ENCODE assay signal across 21 cellular contexts in the genomic region with DNA sequence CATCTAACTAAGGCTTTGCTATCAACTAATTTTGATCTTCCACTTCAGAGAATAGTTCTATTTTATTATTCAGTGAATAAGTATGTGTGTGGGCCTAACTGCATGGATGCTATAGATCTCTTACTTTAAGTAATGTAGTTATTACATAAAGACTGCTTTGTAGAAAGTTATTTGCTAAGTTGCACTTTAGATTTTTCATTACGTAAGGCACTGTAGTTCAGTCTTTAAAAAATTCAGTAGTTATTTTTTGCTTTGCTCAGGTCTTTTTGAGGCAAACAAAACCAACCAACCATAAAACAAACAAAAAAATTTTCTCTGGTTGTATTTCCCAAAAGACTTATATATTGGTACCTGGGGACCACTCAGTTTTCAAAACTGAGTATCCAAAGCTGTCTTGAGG. TPM values are rescaled to one million over a fixed set of nuclear protein-coding genes. Genes with fewer than 3 reads are reported as not detected.
A peak's percentile ranks its signal among the peaks of the same experiment; 100 is the strongest.
DNase-seq lines count a peak whose midpoint lies in the region; ATAC-seq, FAIRE-seq and TF ChIP-seq lines count a peak whose summit lies in the region.
"Had no signal": no experiment of that assay in that cellular context is flagged by ENCODE, and none has a peak within 500 bp of the region (broad histone marks: within the 10 kb centered on the region; RNA-seq: fewer than 3 reads in every experiment).

No MANE protein-coding gene starts in this region.

- DNase-seq in HepG2 (ENCODE audit: low spot score) = no peak
- DNase-seq in right lobe of liver = no peak
- peak; percentile 9 for DNase-seq in NCI-H69 (lab: John Stamatoyannopoulos, UW)
- DNase-seq in mesothelial cell of epicardium (ENCODE audit: low spot score in 2 of 2, unreplicated experiment in 2 of 2) = no peak
- no peak for DNase-seq in thyroid gland
- no peak for DNase-seq in nucleus accumbens (lab: John Stamatoyannopoulos, UW)
- DNase-seq in type B pancreatic cell (ENCODE audit: extremely low spot score, unreplicated experiment) = no peak
- DNase-seq: 8988T; Caco-2; CD4-positive, CD25-positive, alpha-beta regulatory T cell; CD8-positive, alpha-beta T cell; DMS153; DND-41; GOT3 had no signal

- H2AFZ ChIP-seq in HepG2 (ENCODE audit: low read length) = no peak overlapping the region

- no peak overlapping the region for H3K4me3 Mint-ChIP-seq in mesothelial cell of epicardium
- no peak overlapping the region for H3K4me3 Mint-ChIP-seq in type B pancreatic cell
- H3K4me3 Mint-ChIP-seq: CD4-positive, CD25-positive, alpha-beta regulatory T cell; CD8-positive, alpha-beta T cell; HFFc6 had no signal

- no TSS peak for BruUV-seq in HepG2 (replicated peaks; lab: Mats Ljungman, UMichigan)

- TF ChIP-seq CTCF in HepG2 (CRISPR knock-in tag; IDR thresholded peaks at IDR 0.05) = no peak
- TF ChIP-seq CTCF in right lobe of liver (IDR thresholded peaks at IDR 0.05) = no peak
- TF ChIP-seq CTCF in mesothelial cell of epicardium (IDR thresholded peaks at IDR 0.05; ENCODE audit: unreplicated experiment) = no peak
- no peak for TF ChIP-seq CTCF in thyroid gland (IDR thresholded peaks at IDR 0.05)
- no peak for TF ChIP-seq CTCF in type B pancreatic cell (conservative IDR thresholded peaks at IDR 0.05)

- no peak for FAIRE-seq in HepG2 (lab: Jason Lieb, UNC)
- FAIRE-seq: G401.6, GM12892, H54 had no signal

- TF ChIP-seq RAD21 in HepG2 (CRISPR knock-in tag; IDR thresholded peaks at IDR 0.05) = no peak

- H3K27ac Mint-ChIP-seq in mesothelial cell of epicardium (peak overlapping the region; percentile 61), type B pancreatic cell (no peak overlapping the region)
- H3K27ac Mint-ChIP-seq: CD4-positive, CD25-positive, alpha-beta regulatory T cell; CD8-positive, alpha-beta T cell had no signal

- no peaks in the 10 kb centered on the region for H3K9me3 Mint-ChIP-seq in mesothelial cell of epicardium
- H3K9me3 Mint-ChIP-seq in type B pancreatic cell = no peaks in the 10 kb centered on the region
- H3K9me3 Mint-ChIP-seq: CD4-positive, CD25-positive, alpha-beta regulatory T cell; CD8-positive, alpha-beta T cell; HFFc6 had no signal

- peaks cover 33% of the 10 kb centered on the region for H3K4me1 Mint-ChIP-seq in mesothelial cell of epicardium
- no peaks in the 10 kb centered on the region for H3K4me1 Mint-ChIP-seq in type B pancreatic cell (ENCODE audit: unreplicated experiment)

- ATAC-seq in HepG2 (no peak), right lobe of liver (no peak), HG03520 (IDR thresholded peaks at IDR 0.05; ENCODE audit: unreplicated experiment) (no peak)
- ATAC-seq: CD8-positive, alpha-beta T cell had no signal

- H3K27me3 ChIP-seq in HepG2 (ENCODE audit: control insufficient read depth in 1 of 2, insufficient read depth in 2 of 2, low read length in 2 of 2) (no peaks in the 10 kb centered on the region), right lobe of liver (no peaks in the 10 kb centered on the region), thyroid gland (no peaks in the 10 kb centered on the region)

- no peaks in the 10 kb centered on the region for H3K36me3 ChIP-seq in HepG2 (replicated peaks in 1 of 2; ENCODE audit: control insufficient read depth in 1 of 2, insufficient read depth in 2 of 2, low read length in 2 of 2)
- H3K36me3 ChIP-seq in right lobe of liver = no peaks in the 10 kb centered on the region
- H3K36me3 ChIP-seq in thyroid gland = no peaks in the 10 kb centered on the region
- H3K36me3 ChIP-seq: HAP-1 had no signal

- H3K4me2 ChIP-seq in HepG2 (ENCODE audit: low read depth, low read length) = no peak overlapping the region

- no peak overlapping the region for H3K9ac ChIP-seq in HepG2 (ENCODE audit: insufficient read depth, low read depth, low read length)

- TF ChIP-seq EP300 in HepG2 (IDR thresholded peaks at IDR 0.05; ENCODE audit: low read depth in 2 of 2, low read length in 2 of 2) (no peak), HepG2 (CRISPR knock-in tag; IDR thresholded peaks at IDR 0.05; ENCODE audit: borderline replicate concordance) (no peak)

- POLR2A ChIA-PET in HepG2 (lab: Yijun Ruan, JAX) = no interaction called here

- CTCF ChIA-PET in HepG2 (lab: Yijun Ruan, JAX; ENCODE audit: low intra/inter-chr PET ratio, low total read pairs) = no interaction called here

- 7% methylated on average over 1 of the region's 1 CpG for WGBS in HepG2 (ENCODE audit: low lambda C conversion rate)
- 61% methylated on average over 1 of the region's 1 CpG for WGBS in right lobe of liver (ENCODE audit: insufficient coverage, low coverage, low lambda C conversion rate, missing lambda C conversion rate)
- WGBS in thyroid gland, 2 donors = 55 to 71% methylated on average over 1 of the region's 1 CpG

- no peaks in the 10 kb centered on the region for H3K27me3 Mint-ChIP-seq in mesothelial cell of epicardium (ENCODE audit: low read depth)
- H3K27me3 Mint-ChIP-seq in type B pancreatic cell = no peaks in the 10 kb centered on the region
- H3K27me3 Mint-ChIP-seq: CD4-positive, CD25-positive, alpha-beta regulatory T cell had no signal

- in situ Hi-C loops in HepG2 (cut with HindIII; ENCODE audit: extremely low pct_ligation_motif_present, low pct_unique_long_range_greater_than_20kb) = no loop called here

- no peak for TF ChIP-seq POLR2A in HepG2 (IDR thresholded peaks at IDR 0.05; ENCODE audit: insufficient read depth in 1 of 2, low read depth in 2 of 2, low read length in 2 of 2)
- no peak for TF ChIP-seq POLR2A in right lobe of liver (IDR thresholded peaks at IDR 0.05)
- no peak for TF ChIP-seq POLR2A in thyroid gland (IDR thresholded peaks at IDR 0.05)

- no peaks in the 10 kb centered on the region for H3K9me3 ChIP-seq in HepG2 (ENCODE audit: low read length)
- no peaks in the 10 kb centered on the region for H3K9me3 ChIP-seq in right lobe of liver
- no peaks in the 10 kb centered on the region for H3K9me3 ChIP-seq in thyroid gland
- H3K9me3 ChIP-seq: Caco-2, HAP-1 had no signal

- intact Hi-C loops in HepG2 (cut with micrococcal nuclease; ENCODE audit: unreplicated experiment) = no loop called here
- intact Hi-C loops in right lobe of liver (cut with DNase I) = no loop called here
- intact Hi-C loops in thyroid gland (cut with DNase I) = no loop called here

- no peaks in the 10 kb centered on the region for H3K79me2 ChIP-seq in HepG2 (ENCODE audit: insufficient read depth, low read length)

- H3K27ac ChIP-seq in HepG2 (ENCODE audit: extremely low read length, insufficient read depth, low read length) (no peak overlapping the region), right lobe of liver (no peak overlapping the region), thyroid gland (peak overlapping the region; percentile 38 to 74 (median 47))
- H3K27ac ChIP-seq: C4-2B had no signal

- H3K4me1 ChIP-seq in HepG2 (ENCODE audit: insufficient read depth, low read length) = no peaks in the 10 kb centered on the region
- H3K4me1 ChIP-seq in right lobe of liver = no peaks in the 10 kb centered on the region
- peaks cover 18 to 30% of the 10 kb centered on the region in 2 donors for H3K4me1 ChIP-seq in thyroid gland
- H3K4me1 ChIP-seq: Caco-2, HAP-1 had no signal

- H3K36me3 Mint-ChIP-seq in mesothelial cell of epicardium (no peaks in the 10 kb centered on the region), type B pancreatic cell (no peaks in the 10 kb centered on the region)

- H4K20me1 ChIP-seq in HepG2 (ENCODE audit: insufficient read depth, low read length) = no peaks in the 10 kb centered on the region

- H3K4me3 ChIP-seq in HepG2 (replicated peaks in 1 of 3; ENCODE audit: insufficient read depth in 1 of 3, low read depth in 2 of 3, low read length in 3 of 3) (no peak overlapping the region), right lobe of liver (no peak overlapping the region), thyroid gland (replicated peaks in 1 of 3) (no peak overlapping the region)
- H3K4me3 ChIP-seq: HAP-1 had no signal

TF ChIP-seq in HepG2, 621 proteins besides CTCF, POLR2A, EP300 and RAD21 (continues in another document):
- no peak for TF ChIP-seq ZNF644 (CRISPR knock-in tag; IDR thresholded peaks at IDR 0.05; ENCODE audit: low read depth)
- no peak for TF ChIP-seq ZNF253 (CRISPR knock-in tag; IDR thresholded peaks at IDR 0.05; ENCODE audit: borderline replicate concordance)
- no peak for TF ChIP-seq GATAD1 (CRISPR knock-in tag; IDR thresholded peaks at IDR 0.05)

RNA-seq across cellular contexts. Expression of gene KCNQ5, which starts 53.0 kb away (rescaled TPM):
- total RNA-seq in HepG2 (2016; rRNA removed; fragmentation: Illumina TruSeq; extraction: Trizol) (not detected in 2 replicates), right lobe of liver (under 1 TPM in 2 of 6 experiments, not detected in 4; 0.04 to 0.11 TPM), mesothelial cell of epicardium (4.8 to 5.4 TPM (median 5.2 TPM) in 3 replicates), thyroid gland (10 to 100 TPM in 2 of 4 donors, 1 to 10 TPM in 2; 1.1 to 14.6 (median 9.0) TPM), type B pancreatic cell (ENCODE audit: low replicate concordance) (1.1 and 1.7 TPM in 2 replicates)
- not detected in 2 replicates for total RNA-seq in HepG2 (2016; cell fraction: cytosol; rRNA removed; fragmentation: Illumina TruSeq; extraction: Trizol; ENCODE audit: low read depth)
- total RNA-seq in HepG2 (2016; cell fraction: insoluble cytoplasmic fraction; rRNA removed; fragmentation: Illumina TruSeq; extraction: Trizol) = not detected in 2 replicates
- not detected in 2 replicates for total RNA-seq in HepG2 (2016; cell fraction: membrane; rRNA removed; fragmentation: Illumina TruSeq; extraction: Trizol)
- not detected in 2 replicates for total RNA-seq in HepG2 (2016; cell fraction: nucleus; rRNA removed; fragmentation: Illumina TruSeq; extraction: Trizol)
- 0.04 TPM in 1 of 2 replicates, not detected in the other for polyA plus RNA-seq in HepG2 (2011; rRNA removed)
- polyA plus RNA-seq in HepG2 (2011; cell fraction: cytosol; rRNA removed) = 0.05 TPM in 1 of 2 replicates, not detected in the other
- 0.05 TPM in 1 of 2 replicates, not detected in the other for polyA plus RNA-seq in HepG2 (2011; cell fraction: nucleus; rRNA removed)
- not detected in 2 replicates for polyA plus RNA-seq in HepG2 (2012)
- not detected in 2 replicates for polyA plus RNA-seq in HepG2 (2016; cell fraction: cytosol; fragmentation: Illumina TruSeq; extraction: Trizol; ENCODE audit: low read depth)
- 0.11 TPM in 1 of 2 replicates, not detected in the other for polyA plus RNA-seq in HepG2 (2016; cell fraction: insoluble cytoplasmic fraction; fragmentation: Illumina TruSeq; extraction: Trizol; ENCODE audit: low read depth)
- not detected in 2 replicates for polyA plus RNA-seq in HepG2 (2016; cell fraction: membrane; fragmentation: Illumina TruSeq; extraction: Trizol; ENCODE audit: low read depth)
- polyA plus RNA-seq in HepG2 (2016; cell fraction: nucleus; fragmentation: Illumina TruSeq; extraction: Trizol; ENCODE audit: insufficient read depth, low read depth) = 0.12 and 0.40 TPM in 2 replicates
- polyA minus RNA-seq in HepG2 (2011; rRNA and poly(A)+ RNA removed; ENCODE audit: low replicate concordance) = not detected in 2 replicates
- not detected in 2 replicates for polyA minus RNA-seq in HepG2 (2011; cell fraction: cytosol; rRNA and poly(A)+ RNA removed)
- polyA minus RNA-seq in HepG2 (2011; cell fraction: nucleus; rRNA and poly(A)+ RNA removed) = not detected in 2 replicates

Comparison
In these comparisons a context has a peak if more than half of its experiments do, and no peak if none do; other contexts are left out.
1. H3K27ac ChIP-seq: peak in thyroid gland (3 of 3); none in HepG2 (single experiment) and right lobe of liver (0 of 3).